In genomic region chr16:59397638-59398037, GRCh38 we compare ENCODE assay signal across 20 cellular contexts.
DNase-seq lines count a peak whose midpoint lies in the region; ATAC-seq, FAIRE-seq and TF ChIP-seq lines count a peak whose summit lies in the region.
"Had no signal": no experiment of that assay in that cellular context is flagged by ENCODE, and none has a peak within 500 bp of the region (broad histone marks: within the 10 kb centered on the region; RNA-seq: fewer than 3 reads in every experiment).

No MANE protein-coding gene starts in this region.

- SMC1A ChIA-PET in GM12878 (lab: Charles Lee; ENCODE audit: uncharacterized antibody, unreplicated experiment) = no interaction called here

- no peak overlapping the region for H3K4me2 ChIP-seq in GM12878 (ENCODE audit: control insufficient read depth, insufficient read depth)
- H3K4me2 ChIP-seq: BLaER1 treated with 17β-estradiol and CSF1 and Interleukin-3, amounts not matched to agents 10 nM and 100 nM had no signal

- ATAC-seq in GM12878 = no peak
- ATAC-seq in GM19324 (IDR thresholded peaks at IDR 0.05; ENCODE audit: low FRiP score, unreplicated experiment) = no peak
- ATAC-seq: CD8-positive, alpha-beta T cell had no signal

- H3K9me3 ChIP-seq in GM12878 (replicated peaks; ENCODE audit: control insufficient read depth, insufficient read depth, low read length) = no peaks in the 10 kb centered on the region
- H3K9me3 ChIP-seq: BLaER1 treated with 17β-estradiol and CSF1 and Interleukin-3, amounts not matched to agents 10 nM and 100 nM; Caco-2 had no signal

- in situ Hi-C loops in GM12878 (cut with MboI) = no loop called here

- intact Hi-C loops in GM12878 (cut with micrococcal nuclease; ENCODE audit: unreplicated experiment) = no loop called here

- no peak for TF ChIP-seq EP300 in GM12878 (IDR thresholded peaks at IDR 0.05; ENCODE audit: borderline replicate concordance in 1 of 2, control insufficient read depth in 1 of 2, low read depth in 2 of 2, low read length in 2 of 2)

- no peak overlapping the region for H3K4me3 ChIP-seq in GM12878
- H3K4me3 ChIP-seq: BLaER1 treated with 17β-estradiol and CSF1 and Interleukin-3, amounts not matched to agents 10 nM and 100 nM had no signal

- WGBS in GM12878 (ENCODE audit: insufficient coverage, insufficient replicate concordance, low lambda C conversion rate, missing lambda C conversion rate) = 0% methylated on average over 2 of the region's 2 CpGs

- TF ChIP-seq POLR2A in GM12878 (IDR thresholded peaks at IDR 0.05; ENCODE audit: low read depth, low read length) = no peak

- RAD21 ChIA-PET in GM12878 (lab: Charles Lee; ENCODE audit: unreplicated experiment) = no interaction called here

- no peak for TF ChIP-seq RAD21 in GM12878 (IDR thresholded peaks at IDR 0.05; ENCODE audit: insufficient read depth, low read depth, low read length)

- no peak for TF ChIP-seq CTCF in GM12878 (IDR thresholded peaks at IDR 0.05 in 2 of 3, conservative IDR thresholded peaks at IDR 0.05 in 1 of 3; ENCODE audit: control insufficient read depth in 2 of 3, extremely low read depth in 1 of 3, insufficient read depth in 1 of 3, low read depth in 3 of 3, low read length in 3 of 3)

- H3K36me3 ChIP-seq in GM12878 (ENCODE audit: control insufficient read depth in 2 of 2, insufficient read depth in 2 of 2, low read length in 1 of 2) = no peaks in the 10 kb centered on the region
- H3K36me3 ChIP-seq: BLaER1 treated with 17β-estradiol and CSF1 and Interleukin-3, amounts not matched to agents 10 nM and 100 nM had no signal

- no peak overlapping the region for H3K9ac ChIP-seq in GM12878 (ENCODE audit: control insufficient read depth, insufficient read depth, low read length)
- H3K9ac ChIP-seq: BLaER1 treated with 17β-estradiol and CSF1 and Interleukin-3, amounts not matched to agents 10 nM and 100 nM had no signal

- H3K4me1 ChIP-seq in GM12878 (ENCODE audit: control insufficient read depth, insufficient read depth, low read length) = no peaks in the 10 kb centered on the region
- H3K4me1 ChIP-seq: BLaER1 treated with 17β-estradiol and CSF1 and Interleukin-3, amounts not matched to agents 10 nM and 100 nM; Caco-2 had no signal

- POLR2A ChIA-PET in GM12878 (lab: Charles Lee) = no interaction called here

- no peak overlapping the region for H2AFZ ChIP-seq in GM12878 (ENCODE audit: control insufficient read depth, low read depth, low read length)

- no peak for FAIRE-seq in GM12878 (lab: Jason Lieb, UNC)
- FAIRE-seq: A204.1, D721Med, G401.6, GM12892, GM18507 had no signal

- no peaks in the 10 kb centered on the region for H3K79me2 ChIP-seq in GM12878 (ENCODE audit: control insufficient read depth, insufficient read depth, low read length)

- no TSS peak for BruUV-seq in GM12878 (replicated peaks; lab: Mats Ljungman, UMichigan)

- CTCF ChIA-PET in GM12878 (lab: Yijun Ruan, JAX) = no interaction called here

- H3K27me3 ChIP-seq in GM12878 (replicated peaks in 1 of 2; ENCODE audit: control insufficient read depth in 2 of 2, insufficient read depth in 2 of 2, low read length in 1 of 2) = no peaks in the 10 kb centered on the region
- H3K27me3 ChIP-seq: BLaER1 treated with 17β-estradiol and CSF1 and Interleukin-3, amounts not matched to agents 10 nM and 100 nM had no signal

- no peak for DNase-seq in GM12878 (ENCODE audit: low read depth, low spot score)
- DNase-seq in NCI-H187 (lab: John Stamatoyannopoulos, UW) = no peak
- DNase-seq in cerebellar cortex (ENCODE audit: low spot score) = no peak
- DNase-seq: 8988T; AML-193; Caco-2; Calu3; CD4-positive, alpha-beta T cell; CD8-positive, alpha-beta T cell; DMS79 treated with DMSO at 0.1 percent for 48 hours; GF-D8 had no signal

- no peak overlapping the region for H3K27ac ChIP-seq in GM12878 (ENCODE audit: control insufficient read depth, insufficient read depth)
- H3K27ac ChIP-seq: BLaER1 treated with 17β-estradiol and CSF1 and Interleukin-3, amounts not matched to agents 10 nM and 100 nM; C4-2B had no signal

- no peaks in the 10 kb centered on the region for H4K20me1 ChIP-seq in GM12878 (ENCODE audit: control insufficient read depth, insufficient read depth)
- H4K20me1 ChIP-seq: BLaER1 treated with 17β-estradiol and CSF1 and Interleukin-3, amounts not matched to agents 10 nM and 100 nM had no signal

TF ChIP-seq in PFSK-1, 5 proteins besides CTCF, POLR2A, EP300 and RAD21:
- TF ChIP-seq TAF1 (IDR thresholded peaks at IDR 0.05; ENCODE audit: borderline replicate concordance, insufficient read depth, low read length) (no peak), REST (IDR thresholded peaks at IDR 0.05; ENCODE audit: insufficient read depth in 1 of 2, low read depth in 2 of 2, low read length in 2 of 2) (peak; percentile 58 to 83; a peak in 3 of 4 replicates)

TF ChIP-seq in GM12878, 131 proteins besides CTCF, POLR2A, EP300 and RAD21:
- TF ChIP-seq EED (IDR thresholded peaks at IDR 0.05; ENCODE audit: low read depth) (no peak), ZNF24 (IDR thresholded peaks at IDR 0.05) (peak; percentile 77; the same call in 1 of the 2 replicates)
